Comparison of ENCODE assay signal across 1 cellular context in the genomic region with DNA sequence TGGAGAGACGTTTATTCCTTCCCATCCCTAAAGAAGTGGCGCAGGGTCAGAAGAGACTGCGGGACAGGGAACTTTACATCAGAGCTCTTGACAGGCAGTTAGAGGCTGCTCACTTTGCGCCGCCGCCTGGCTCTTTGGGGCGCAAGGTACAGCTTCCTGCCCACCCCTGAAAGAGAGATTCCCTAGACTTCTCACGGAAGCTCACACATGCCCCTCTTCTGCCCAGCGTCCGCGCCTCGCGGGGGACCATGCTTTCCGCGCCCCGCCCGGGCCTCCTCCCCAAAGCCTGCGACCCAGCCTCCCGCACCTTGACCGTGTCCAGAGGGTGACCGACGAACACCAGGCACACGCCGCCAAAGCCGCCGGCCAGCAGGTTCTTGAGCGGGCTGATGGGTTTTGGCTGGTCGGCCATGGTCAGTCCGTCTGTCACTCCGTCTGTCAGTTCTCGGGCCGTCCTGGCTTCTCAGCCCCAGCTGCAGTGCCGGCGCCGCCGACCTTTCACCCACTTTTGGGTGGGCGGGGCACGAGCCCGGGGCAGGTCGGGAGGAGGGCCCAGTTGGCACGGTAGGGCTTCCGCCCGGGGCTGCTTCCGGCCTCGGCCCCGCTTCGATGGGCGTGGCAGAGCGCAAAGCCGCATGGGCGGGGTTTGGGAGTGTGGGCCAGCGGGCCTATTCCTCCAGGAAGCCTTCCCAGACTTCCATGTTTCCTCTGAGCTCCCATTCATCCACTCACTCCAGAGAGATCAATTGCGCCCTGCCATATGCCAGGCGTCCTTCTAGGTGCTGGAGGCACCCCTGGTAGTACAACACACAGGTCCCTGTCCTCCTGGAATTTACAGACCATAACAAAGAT.
TF ChIP-seq lines count a peak whose summit lies in the region.

SLC25A20 (minus strand) TSS at position 500 of the 852 bp plus-strand sequence; CDS start at position 412, 88 bp downstream.

TF ChIP-seq in K562, 482 proteins besides CTCF, POLR2A, EP300 and RAD21 (continued from another document and continues in another):
- TF ChIP-seq, protein P1, sequence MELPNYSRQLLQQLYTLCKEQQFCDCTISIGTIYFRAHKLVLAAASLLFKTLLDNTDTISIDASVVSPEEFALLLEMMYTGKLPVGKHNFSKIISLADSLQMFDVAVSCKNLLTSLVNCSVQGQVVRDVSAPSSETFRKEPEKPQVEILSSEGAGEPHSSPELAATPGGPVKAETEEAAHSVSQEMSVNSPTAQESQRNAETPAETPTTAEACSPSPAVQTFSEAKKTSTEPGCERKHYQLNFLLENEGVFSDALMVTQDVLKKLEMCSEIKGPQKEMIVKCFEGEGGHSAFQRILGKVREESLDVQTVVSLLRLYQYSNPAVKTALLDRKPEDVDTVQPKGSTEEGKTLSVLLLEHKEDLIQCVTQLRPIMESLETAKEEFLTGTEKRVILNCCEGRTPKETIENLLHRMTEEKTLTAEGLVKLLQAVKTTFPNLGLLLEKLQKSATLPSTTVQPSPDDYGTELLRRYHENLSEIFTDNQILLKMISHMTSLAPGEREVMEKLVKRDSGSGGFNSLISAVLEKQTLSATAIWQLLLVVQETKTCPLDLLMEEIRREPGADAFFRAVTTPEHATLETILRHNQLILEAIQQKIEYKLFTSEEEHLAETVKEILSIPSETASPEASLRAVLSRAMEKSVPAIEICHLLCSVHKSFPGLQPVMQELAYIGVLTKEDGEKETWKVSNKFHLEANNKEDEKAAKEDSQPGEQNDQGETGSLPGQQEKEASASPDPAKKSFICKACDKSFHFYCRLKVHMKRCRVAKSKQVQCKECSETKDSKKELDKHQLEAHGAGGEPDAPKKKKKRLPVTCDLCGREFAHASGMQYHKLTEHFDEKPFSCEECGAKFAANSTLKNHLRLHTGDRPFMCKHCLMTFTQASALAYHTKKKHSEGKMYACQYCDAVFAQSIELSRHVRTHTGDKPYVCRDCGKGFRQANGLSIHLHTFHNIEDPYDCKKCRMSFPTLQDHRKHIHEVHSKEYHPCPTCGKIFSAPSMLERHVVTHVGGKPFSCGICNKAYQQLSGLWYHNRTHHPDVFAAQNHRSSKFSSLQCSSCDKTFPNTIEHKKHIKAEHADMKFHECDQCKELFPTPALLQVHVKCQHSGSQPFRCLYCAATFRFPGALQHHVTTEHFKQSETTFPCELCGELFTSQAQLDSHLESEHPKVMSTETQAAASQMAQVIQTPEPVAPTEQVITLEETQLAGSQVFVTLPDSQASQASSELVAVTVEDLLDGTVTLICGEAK (IDR thresholded peaks at IDR 0.05), result peak; percentile 80
- TF ChIP-seq, protein P1 (CRISPR knock-in tag; IDR thresholded peaks at IDR 0.05), result no peak
- TF ChIP-seq BACH1 (tag; IDR thresholded peaks at IDR 0.05), result no peak
- TF ChIP-seq, protein P2, sequence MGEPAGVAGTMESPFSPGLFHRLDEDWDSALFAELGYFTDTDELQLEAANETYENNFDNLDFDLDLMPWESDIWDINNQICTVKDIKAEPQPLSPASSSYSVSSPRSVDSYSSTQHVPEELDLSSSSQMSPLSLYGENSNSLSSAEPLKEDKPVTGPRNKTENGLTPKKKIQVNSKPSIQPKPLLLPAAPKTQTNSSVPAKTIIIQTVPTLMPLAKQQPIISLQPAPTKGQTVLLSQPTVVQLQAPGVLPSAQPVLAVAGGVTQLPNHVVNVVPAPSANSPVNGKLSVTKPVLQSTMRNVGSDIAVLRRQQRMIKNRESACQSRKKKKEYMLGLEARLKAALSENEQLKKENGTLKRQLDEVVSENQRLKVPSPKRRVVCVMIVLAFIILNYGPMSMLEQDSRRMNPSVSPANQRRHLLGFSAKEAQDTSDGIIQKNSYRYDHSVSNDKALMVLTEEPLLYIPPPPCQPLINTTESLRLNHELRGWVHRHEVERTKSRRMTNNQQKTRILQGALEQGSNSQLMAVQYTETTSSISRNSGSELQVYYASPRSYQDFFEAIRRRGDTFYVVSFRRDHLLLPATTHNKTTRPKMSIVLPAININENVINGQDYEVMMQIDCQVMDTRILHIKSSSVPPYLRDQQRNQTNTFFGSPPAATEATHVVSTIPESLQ (CRISPR knock-in tag; IDR thresholded peaks at IDR 0.05), result no peak
- TF ChIP-seq, protein P3, sequence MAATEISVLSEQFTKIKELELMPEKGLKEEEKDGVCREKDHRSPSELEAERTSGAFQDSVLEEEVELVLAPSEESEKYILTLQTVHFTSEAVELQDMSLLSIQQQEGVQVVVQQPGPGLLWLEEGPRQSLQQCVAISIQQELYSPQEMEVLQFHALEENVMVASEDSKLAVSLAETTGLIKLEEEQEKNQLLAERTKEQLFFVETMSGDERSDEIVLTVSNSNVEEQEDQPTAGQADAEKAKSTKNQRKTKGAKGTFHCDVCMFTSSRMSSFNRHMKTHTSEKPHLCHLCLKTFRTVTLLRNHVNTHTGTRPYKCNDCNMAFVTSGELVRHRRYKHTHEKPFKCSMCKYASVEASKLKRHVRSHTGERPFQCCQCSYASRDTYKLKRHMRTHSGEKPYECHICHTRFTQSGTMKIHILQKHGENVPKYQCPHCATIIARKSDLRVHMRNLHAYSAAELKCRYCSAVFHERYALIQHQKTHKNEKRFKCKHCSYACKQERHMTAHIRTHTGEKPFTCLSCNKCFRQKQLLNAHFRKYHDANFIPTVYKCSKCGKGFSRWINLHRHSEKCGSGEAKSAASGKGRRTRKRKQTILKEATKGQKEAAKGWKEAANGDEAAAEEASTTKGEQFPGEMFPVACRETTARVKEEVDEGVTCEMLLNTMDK (IDR thresholded peaks at IDR 0.05; ENCODE audit: borderline replicate concordance, insufficient read depth, low read depth, low read length, poor library complexity, severe bottlenecking), result no peak
- no peak for TF ChIP-seq SAFB (IDR thresholded peaks at IDR 0.05; ENCODE audit: borderline replicate concordance, low read depth, low read length)
- TF ChIP-seq, protein P4, sequence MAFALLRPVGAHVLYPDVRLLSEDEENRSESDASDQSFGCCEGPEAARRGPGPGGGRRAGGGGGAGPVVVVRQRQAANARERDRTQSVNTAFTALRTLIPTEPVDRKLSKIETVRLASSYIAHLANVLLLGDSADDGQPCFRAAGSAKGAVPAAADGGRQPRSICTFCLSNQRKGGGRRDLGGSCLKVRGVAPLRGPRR (CRISPR knock-in tag; IDR thresholded peaks at IDR 0.05), result no peak
- TF ChIP-seq PHF20 (IDR thresholded peaks at IDR 0.05; ENCODE audit: partially characterized antibody), result no peak
- no peak for TF ChIP-seq CBFA2T2 (conservative IDR thresholded peaks at IDR 0.05)
- TF ChIP-seq CCNT2 (IDR thresholded peaks at IDR 0.05; ENCODE audit: borderline replicate concordance, extremely low read depth, insufficient read length, low read depth, low read length), result peak; percentile 54
- no peak for TF ChIP-seq PATZ1 (CRISPR knock-in tag; IDR thresholded peaks at IDR 0.05; ENCODE audit: borderline replicate concordance)
- TF ChIP-seq ZNF354B (CRISPR knock-in tag; IDR thresholded peaks at IDR 0.05), result no peak
- no peak for TF ChIP-seq ZNF655 (CRISPR knock-in tag; IDR thresholded peaks at IDR 0.05)
- TF ChIP-seq KAT7 (CRISPR knock-in tag; IDR thresholded peaks at IDR 0.05; ENCODE audit: borderline replicate concordance), result no peak
- no peak for TF ChIP-seq TAF15 (IDR thresholded peaks at IDR 0.05; ENCODE audit: low read depth, low read length)
- TF ChIP-seq HINFP (tag; conservative IDR thresholded peaks at IDR 0.05; ENCODE audit: low read depth), result 0 out of 2 replicates have a peak, but pooled peaks have one; percentile 10
- TF ChIP-seq, protein P5, sequence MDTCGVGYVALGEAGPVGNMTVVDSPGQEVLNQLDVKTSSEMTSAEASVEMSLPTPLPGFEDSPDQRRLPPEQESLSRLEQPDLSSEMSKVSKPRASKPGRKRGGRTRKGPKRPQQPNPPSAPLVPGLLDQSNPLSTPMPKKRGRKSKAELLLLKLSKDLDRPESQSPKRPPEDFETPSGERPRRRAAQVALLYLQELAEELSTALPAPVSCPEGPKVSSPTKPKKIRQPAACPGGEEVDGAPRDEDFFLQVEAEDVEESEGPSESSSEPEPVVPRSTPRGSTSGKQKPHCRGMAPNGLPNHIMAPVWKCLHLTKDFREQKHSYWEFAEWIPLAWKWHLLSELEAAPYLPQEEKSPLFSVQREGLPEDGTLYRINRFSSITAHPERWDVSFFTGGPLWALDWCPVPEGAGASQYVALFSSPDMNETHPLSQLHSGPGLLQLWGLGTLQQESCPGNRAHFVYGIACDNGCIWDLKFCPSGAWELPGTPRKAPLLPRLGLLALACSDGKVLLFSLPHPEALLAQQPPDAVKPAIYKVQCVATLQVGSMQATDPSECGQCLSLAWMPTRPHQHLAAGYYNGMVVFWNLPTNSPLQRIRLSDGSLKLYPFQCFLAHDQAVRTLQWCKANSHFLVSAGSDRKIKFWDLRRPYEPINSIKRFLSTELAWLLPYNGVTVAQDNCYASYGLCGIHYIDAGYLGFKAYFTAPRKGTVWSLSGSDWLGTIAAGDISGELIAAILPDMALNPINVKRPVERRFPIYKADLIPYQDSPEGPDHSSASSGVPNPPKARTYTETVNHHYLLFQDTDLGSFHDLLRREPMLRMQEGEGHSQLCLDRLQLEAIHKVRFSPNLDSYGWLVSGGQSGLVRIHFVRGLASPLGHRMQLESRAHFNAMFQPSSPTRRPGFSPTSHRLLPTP (IDR thresholded peaks at IDR 0.05; ENCODE audit: borderline replicate concordance, extremely low read depth, insufficient read length), result peak; percentile 76
- TF ChIP-seq MNT (conservative IDR thresholded peaks at IDR 0.05), result peak; percentile 61 to 88
- no peak for TF ChIP-seq SIRT6 (IDR thresholded peaks at IDR 0.05; ENCODE audit: low read depth, low read length)
- TF ChIP-seq, protein P6, sequence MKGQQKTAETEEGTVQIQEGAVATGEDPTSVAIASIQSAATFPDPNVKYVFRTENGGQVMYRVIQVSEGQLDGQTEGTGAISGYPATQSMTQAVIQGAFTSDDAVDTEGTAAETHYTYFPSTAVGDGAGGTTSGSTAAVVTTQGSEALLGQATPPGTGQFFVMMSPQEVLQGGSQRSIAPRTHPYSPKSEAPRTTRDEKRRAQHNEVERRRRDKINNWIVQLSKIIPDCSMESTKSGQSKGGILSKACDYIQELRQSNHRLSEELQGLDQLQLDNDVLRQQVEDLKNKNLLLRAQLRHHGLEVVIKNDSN (CRISPR knock-in tag; IDR thresholded peaks at IDR 0.05), result peak; percentile 50
